1 cellular context compared by ENCODE assay signal in the genomic region with DNA sequence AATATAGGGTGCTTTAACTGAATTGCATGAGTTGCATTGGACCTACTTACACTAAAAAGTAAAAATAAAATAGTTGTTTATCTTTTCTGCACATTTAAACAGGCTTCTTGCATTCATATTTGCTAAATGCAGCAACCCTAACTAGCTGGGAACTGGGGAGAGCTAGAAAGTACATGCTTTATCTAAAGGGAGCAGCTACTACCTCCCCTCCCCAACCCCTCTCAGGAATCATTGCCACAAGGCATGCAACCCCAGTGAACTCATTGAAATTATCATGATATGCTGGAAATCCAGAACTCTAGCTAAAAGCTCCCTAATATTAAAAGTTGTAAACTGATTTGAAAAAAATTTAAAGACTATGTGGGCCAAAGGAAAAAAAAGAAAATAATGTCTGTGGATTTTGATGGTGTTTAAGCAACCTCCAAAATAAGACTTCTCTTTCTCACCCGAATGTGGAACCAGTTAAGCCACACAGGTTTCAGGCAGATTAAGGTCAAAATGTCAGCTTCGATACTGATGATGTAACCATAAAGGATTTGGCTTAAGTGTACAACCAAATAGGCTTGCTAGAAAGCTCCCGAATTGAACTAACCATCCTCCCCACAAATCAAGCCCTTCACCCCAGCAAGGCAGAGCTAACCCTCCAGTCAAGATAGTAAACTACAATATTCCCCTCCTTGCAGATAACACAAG.
TF ChIP-seq lines count a peak whose summit lies in the region.

No MANE protein-coding gene starts in this region.

TF ChIP-seq in K562, 482 proteins besides CTCF, POLR2A, EP300 and RAD21:
- no peak for TF ChIP-seq MAFK (IDR thresholded peaks at IDR 0.05; ENCODE audit: low read length)
- TF ChIP-seq CBFA2T3 (IDR thresholded peaks at IDR 0.05) = peak; percentile 34; the same call in 1 of the 2 replicates
- peak; percentile 34 for TF ChIP-seq ARID1B (IDR thresholded peaks at IDR 0.05)
- TF ChIP-seq ZNF41 (CRISPR knock-in tag; conservative IDR thresholded peaks at IDR 0.05) = no peak
- no peak for TF ChIP-seq MTA3 (IDR thresholded peaks at IDR 0.05; ENCODE audit: borderline replicate concordance)
- peak in 1 of 2 experiments; percentile 42; a peak in 1 of 4 replicates for TF ChIP-seq KDM1A (IDR thresholded peaks at IDR 0.05)
- TF ChIP-seq CEBPG (CRISPR knock-in tag; IDR thresholded peaks at IDR 0.05) = 0 out of 2 replicates have a peak, but pooled peaks have one; percentile 38
- peak in 1 of 2 experiments; percentile 61; a peak in 2 of 4 replicates for TF ChIP-seq CEBPG (tag; conservative IDR thresholded peaks at IDR 0.05 in 1 of 2, IDR thresholded peaks at IDR 0.05 in 1 of 2)
- TF ChIP-seq TEAD4 (IDR thresholded peaks at IDR 0.05; ENCODE audit: low read length) = peak; percentile 17; the same call in 1 of the 2 replicates
- no peak for TF ChIP-seq TEAD4 (CRISPR knock-in tag; IDR thresholded peaks at IDR 0.05; ENCODE audit: borderline replicate concordance)
- TF ChIP-seq TCF3 (CRISPR knock-in tag; IDR thresholded peaks at IDR 0.05) = peak; percentile 44; the same call in 1 of the 2 replicates
- TF ChIP-seq NUFIP1 (IDR thresholded peaks at IDR 0.05; ENCODE audit: partially characterized antibody) = no peak
- no peak for TF ChIP-seq RBM25 (IDR thresholded peaks at IDR 0.05; ENCODE audit: low read depth, low read length, severe bottlenecking)
- TF ChIP-seq, protein P1, sequence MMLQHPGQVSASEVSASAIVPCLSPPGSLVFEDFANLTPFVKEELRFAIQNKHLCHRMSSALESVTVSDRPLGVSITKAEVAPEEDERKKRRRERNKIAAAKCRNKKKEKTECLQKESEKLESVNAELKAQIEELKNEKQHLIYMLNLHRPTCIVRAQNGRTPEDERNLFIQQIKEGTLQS (IDR thresholded peaks at IDR 0.05) = peak; percentile 83
- TF ChIP-seq, protein P1 (CRISPR knock-in tag; conservative IDR thresholded peaks at IDR 0.05) = no peak
- TF ChIP-seq RCOR1 (IDR thresholded peaks at IDR 0.05; ENCODE audit: borderline replicate concordance in 1 of 2, low read depth in 2 of 2, low read length in 2 of 2) = peak in 1 of 2 experiments; percentile 26; a peak in 1 of 4 replicates
- peak; percentile 49 for TF ChIP-seq TAL1 (IDR thresholded peaks at IDR 0.05)
- TF ChIP-seq, protein P2, sequence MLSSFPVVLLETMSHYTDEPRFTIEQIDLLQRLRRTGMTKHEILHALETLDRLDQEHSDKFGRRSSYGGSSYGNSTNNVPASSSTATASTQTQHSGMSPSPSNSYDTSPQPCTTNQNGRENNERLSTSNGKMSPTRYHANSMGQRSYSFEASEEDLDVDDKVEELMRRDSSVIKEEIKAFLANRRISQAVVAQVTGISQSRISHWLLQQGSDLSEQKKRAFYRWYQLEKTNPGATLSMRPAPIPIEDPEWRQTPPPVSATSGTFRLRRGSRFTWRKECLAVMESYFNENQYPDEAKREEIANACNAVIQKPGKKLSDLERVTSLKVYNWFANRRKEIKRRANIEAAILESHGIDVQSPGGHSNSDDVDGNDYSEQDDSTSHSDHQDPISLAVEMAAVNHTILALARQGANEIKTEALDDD (IDR thresholded peaks at IDR 0.05) = peak; percentile 77
